Comparison of ENCODE assay signal across 8 cellular contexts in the genomic region with DNA sequence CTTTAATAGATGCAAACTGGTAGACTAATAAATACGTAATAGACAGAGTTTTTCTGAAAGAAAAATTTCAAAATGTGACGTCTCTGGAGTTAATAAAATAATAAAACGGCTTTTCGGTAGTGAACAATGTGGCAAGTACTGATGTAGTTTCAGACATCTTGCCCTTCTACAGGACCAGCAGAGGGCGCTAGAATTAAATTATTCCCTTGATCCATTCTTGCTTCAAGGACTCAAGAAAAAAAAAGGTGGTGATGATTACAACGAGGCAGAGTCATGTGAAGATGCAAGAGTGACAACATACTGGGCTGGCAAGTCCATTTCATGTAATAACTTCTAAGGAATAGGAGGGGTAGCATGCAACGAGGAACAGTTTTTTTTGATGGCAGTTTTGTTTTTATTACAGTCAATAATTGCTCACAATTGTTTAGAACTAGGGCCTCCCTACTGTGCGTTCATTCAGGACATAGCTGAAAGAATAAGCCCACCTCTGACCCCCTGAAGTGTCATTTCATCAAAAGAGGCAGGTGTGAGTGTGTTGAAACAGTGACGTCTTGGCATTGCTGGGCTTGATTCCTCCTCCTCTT.
DNase-seq lines count a peak whose midpoint lies in the region; ATAC-seq and TF ChIP-seq lines count a peak whose summit lies in the region.

No MANE protein-coding gene starts in this region.

- peak; percentile 34 for DNase-seq in DMS153 (lab: John Stamatoyannopoulos, UW)
- DNase-seq in HK-2 (ENCODE audit: unreplicated experiment) = peak; percentile 19
- peak; percentile 60 for DNase-seq in NCI-H524 treated with DMSO at 0.1 percent for 48 hours (lab: John Stamatoyannopoulos, UW)
- DNase-seq in astrocyte of the spinal cord (ENCODE audit: low read depth, low spot score) = peak; percentile 52
- DNase-seq in iPS-NIHi11 (ENCODE audit: low spot score) = peak; percentile 73
- peak; percentile 13 to 23 for DNase-seq in stimulated activated CD4-positive, alpha-beta T cell treated with anti-CD3 and anti-CD28 coated beads, Interleukin-2, amount 100 ng/mL, for 24 hours
- no peak for DNase-seq in activated gamma-delta T cell treated with Interleukin-2 at 50 U/mL for 16 hours

- no peak for ATAC-seq in GM21447 (IDR thresholded peaks at IDR 0.05; ENCODE audit: unreplicated experiment)

- in situ Hi-C loops in astrocyte of the spinal cord (cut with HindIII; ENCODE audit: low sequenced_read_pairs) = no loop called here

- no peak overlapping the region for H3K4me3 ChIP-seq in astrocyte of the spinal cord (ENCODE audit: low read depth, low read length)

- TF ChIP-seq CTCF in astrocyte of the spinal cord (IDR thresholded peaks at IDR 0.05; ENCODE audit: low read depth, low read length) = peak; percentile 64
